ENCODE assay signal across 21 cellular contexts in the genomic region with DNA sequence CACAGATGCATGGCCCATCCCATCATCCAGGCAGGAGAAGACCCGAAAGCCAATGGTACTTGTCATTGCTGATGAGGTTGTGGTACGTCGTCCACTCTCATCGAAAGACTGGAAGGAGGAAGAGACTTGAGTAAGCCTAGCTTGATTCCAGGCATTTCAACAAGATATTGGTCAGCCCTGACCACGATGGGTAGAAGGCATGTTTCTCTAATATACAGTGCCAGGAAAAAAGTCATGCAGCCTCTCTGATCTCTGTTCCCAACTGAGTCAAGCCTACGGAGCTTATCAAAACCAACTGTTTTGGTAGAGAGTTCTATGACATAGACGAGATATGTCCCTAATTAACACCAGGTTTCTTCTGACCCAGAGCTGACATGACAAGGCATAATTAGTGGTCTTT. TPM values are rescaled to one million over a fixed set of nuclear protein-coding genes. Genes with fewer than 3 reads are reported as not detected.
DNase-seq lines count a peak whose midpoint lies in the region; ATAC-seq and TF ChIP-seq lines count a peak whose summit lies in the region.
"Had no signal": no experiment of that assay in that cellular context is flagged by ENCODE, and none has a peak within 500 bp of the region (broad histone marks: within the 10 kb centered on the region; RNA-seq: fewer than 3 reads in every experiment).

No MANE protein-coding gene starts in this region.

- H3K36me3 ChIP-seq in ACC112 (ENCODE audit: insufficient read depth, low read length) (0 out of 2 replicates have a peak, but pooled peaks cover 4% of the 10 kb centered on the region), ascending aorta (peaks cover 0 to 15% of the 10 kb centered on the region in 2 donors)

- H3K4me3 ChIP-seq in ACC112 (ENCODE audit: low read depth, low read length) (no peak overlapping the region), ascending aorta (no peak overlapping the region), foreskin fibroblast (ENCODE audit: low read depth in 1 of 2, low read length in 2 of 2) (no peak overlapping the region)

- intact Hi-C loops in ascending aorta (cut with DNase I), result loop anchor here (2.0 to 10.0 kb wide), 3 partner anchors 32 to 230 kb away; a partner anchor contains a TSS

- 0 out of 2 replicates have a peak overlapping the region, but pooled peaks have one; percentile 13 for H3K27ac ChIP-seq in ACC112 (ENCODE audit: low read depth, low read length)
- peak overlapping the region; percentile 29 to 77 for H3K27ac ChIP-seq in ascending aorta

- H2AFZ ChIP-seq in ACC112 (ENCODE audit: low read length, unreplicated experiment), result no peak overlapping the region

- TF ChIP-seq CTCF in ascending aorta (IDR thresholded peaks at IDR 0.05), result no peak
- TF ChIP-seq CTCF in foreskin fibroblast (IDR thresholded peaks at IDR 0.05; ENCODE audit: low read depth, low read length), result no peak

- H3K27me3 ChIP-seq in ACC112 (ENCODE audit: insufficient read depth, low read length), result no peaks in the 10 kb centered on the region
- no peaks in the 10 kb centered on the region for H3K27me3 ChIP-seq in ascending aorta

- H3K4me1 ChIP-seq in ACC112 (ENCODE audit: control insufficient read depth, insufficient read depth, low read length, unreplicated experiment), result peaks cover 40% of the 10 kb centered on the region
- H3K4me1 ChIP-seq in ascending aorta, result peaks cover 9 to 36% of the 10 kb centered on the region in 2 donors

- DNase-seq in GM04503 (ENCODE audit: low read depth) (peak; percentile 88), ascending aorta (ENCODE audit: low spot score in 2 of 2) (no peak), foreskin fibroblast (peak; percentile 79 to 83), RPMI8226 (no peak), DMS153 (lab: John Stamatoyannopoulos, UW) (no peak), NCI-H510A treated with DMSO at 0.1 percent for 48 hours (lab: John Stamatoyannopoulos, UW) (no peak)
- DNase-seq: activated gamma-delta T cell treated with Interleukin-2 at 50 U/mL for 16 hours; CD4-positive, alpha-beta memory T cell; hypothalamus; Karpas-422; kidney; mesendoderm; naive thymus-derived CD8-positive, alpha-beta T cell; NCI-H1105 treated with DMSO at 0.1 percent for 48 hours; NCI-H748 treated with DMSO at 0.1 percent for 48 hours; posterior cingulate gyrus; Right ventricle myocardium superior; stimulated activated CD4-positive, alpha-beta T cell treated with anti-CD3 and anti-CD28 coated beads, Interleukin-2, amount 100 ng/mL, for 48 hours; T-helper 1 cell had no signal

- no peak for ATAC-seq in HG03439 (IDR thresholded peaks at IDR 0.05; ENCODE audit: unreplicated experiment)
- ATAC-seq: naive thymus-derived CD8-positive, alpha-beta T cell had no signal

- H3K9me3 ChIP-seq in ascending aorta, result no peaks in the 10 kb centered on the region

- no peaks in the 10 kb centered on the region for H3K79me2 ChIP-seq in ACC112 (ENCODE audit: control insufficient read depth, insufficient read depth, low read length, unreplicated experiment)

RNA-seq across cellular contexts. Expression of a gene that starts 58.6 kb away (rescaled TPM):
- total RNA-seq in ascending aorta, result 25.2 TPM

Comparison
In these comparisons a context has a peak if more than half of its experiments do, and no peak if none do; other contexts are left out.
1. DNase-seq: peak in GM04503 (single experiment) and foreskin fibroblast (2 of 2); none in ascending aorta (0 of 2), RPMI8226 (single experiment), DMS153 (single experiment) and NCI-H510A treated with DMSO at 0.1 percent for 48 hours (single experiment).